28 cellular contexts compared by ENCODE assay signal in the genomic region with DNA sequence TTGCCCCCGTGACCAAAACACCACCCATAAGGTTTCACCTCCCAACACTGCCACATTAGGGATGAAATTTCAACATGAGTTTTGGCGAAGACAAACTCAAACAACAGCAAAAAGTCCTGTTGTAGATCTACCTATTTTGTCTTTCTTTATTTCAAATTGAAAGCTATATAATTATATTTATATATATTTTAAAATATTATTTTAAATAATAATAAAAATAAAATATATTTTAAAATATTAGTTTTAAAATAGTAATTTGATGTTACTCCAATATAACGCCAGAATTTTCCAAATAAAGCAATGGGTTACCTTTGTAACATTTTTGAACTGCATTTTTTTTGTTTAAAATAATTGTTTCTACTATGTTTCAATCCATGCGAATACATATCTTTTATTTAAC.
"Had no signal": no experiment of that assay in that cellular context is flagged by ENCODE, and none has a peak within 500 bp of the region (broad histone marks: within the 10 kb centered on the region; RNA-seq: fewer than 3 reads in every experiment).

No MANE protein-coding gene starts in this region.

- FAIRE-seq: islet of Langerhans, urothelium cell line had no signal

- H3K27ac ChIP-seq: left ventricle myocardium inferior, neural progenitor cell, neutrophil, right atrium auricular region, right lobe of liver, testis, thyroid gland, transverse colon, upper lobe of left lung had no signal

- H3K4me3 ChIP-seq: left ventricle myocardium inferior, lung, neural progenitor cell, right atrium auricular region, right lobe of liver, smooth muscle cell, testis, thyroid gland, transverse colon, upper lobe of left lung had no signal

- DNase-seq: hypothalamus; immature natural killer cell; left ventricle myocardium inferior; mesendoderm; naive B cell; natural killer cell; nephron progenitor cell; occipital lobe; right lobe of liver; stimulated activated CD4-positive, alpha-beta T cell treated with anti-CD3 and anti-CD28 coated beads, Interleukin-1b, Interleukin-23, amount 100 ng/mL, for 48 hours; stimulated activated CD4-positive, alpha-beta T cell treated with anti-CD3 and anti-CD28 coated beads, Interleukin-2, amount 100 ng/mL, for 48 hours; stimulated activated CD4-positive, alpha-beta T cell treated with anti-CD3 and anti-CD28 coated beads, Interleukin-4, amount 100 ng/mL, for 4 hours; stimulated activated CD8-positive, alpha-beta memory T cell treated with anti-CD3 and anti-CD28 coated beads, Interleukin-4, amount 100 ng/mL, for 48 hours; stimulated activated naive CD4-positive, alpha-beta T cell treated with Interleukin-2 at 50 U/mL for 16 hours; stimulated activated naive CD8-positive, alpha-beta T cell treated with anti-CD3 and anti-CD28 coated beads, Interleukin-15, amount 100 ng/mL, for 72 hours; substantia nigra; testis; thyroid gland; transverse colon; upper lobe of left lung had no signal

- ATAC-seq: natural killer cell; right lobe of liver; stimulated activated memory B cell treated with anti-CD40 and anti-IgM and Interleukin-4, amounts not matched to agents 10 μg/mL and 1 μg/mL and 100 μg/mL, for 72 hours; stimulated activated naive CD8-positive, alpha-beta T cell treated with anti-CD3 and anti-CD28 coated beads, Interleukin-15, amount 100 ng/mL, for 72 hours had no signal

- H3K27me3 ChIP-seq: neural progenitor cell, neutrophil, right atrium auricular region, right lobe of liver, testis, thyroid gland, transverse colon, upper lobe of left lung had no signal

- H3K4me1 ChIP-seq: right atrium auricular region, testis, thyroid gland, upper lobe of left lung had no signal

- H3K9me3 ChIP-seq: left ventricle myocardium inferior, neutrophil, right atrium auricular region, right lobe of liver, testis, thyroid gland, transverse colon, upper lobe of left lung had no signal

- H3K36me3 ChIP-seq: left ventricle myocardium inferior, neural progenitor cell, neutrophil, right atrium auricular region, right lobe of liver, thyroid gland, transverse colon, upper lobe of left lung had no signal
